In genomic region chr1:109791495-109792040, GRCh38 we compare ENCODE assay signal across 12 cellular contexts. TPM values are rescaled to one million over a fixed set of nuclear protein-coding genes. Genes with fewer than 3 reads are reported as not detected.
DNase-seq lines count a peak whose midpoint lies in the region; ATAC-seq lines count a peak whose summit lies in the region.
"Had no signal": no experiment of that assay in that cellular context is flagged by ENCODE, and none has a peak within 500 bp of the region (broad histone marks: within the 10 kb centered on the region; RNA-seq: fewer than 3 reads in every experiment).

No MANE protein-coding gene starts in this region.

- H3K4me3 ChIP-seq in iPS-20b (ENCODE audit: low read length) = no peak overlapping the region

- POLR2A ChIA-PET in activated CD4-positive, alpha-beta T cell treated with anti-CD3 and anti-CD28 coated beads for 36 hours (lab: Charles Lee) = interaction anchor here (1.3 kb wide), 1 partner anchor 194 kb away, joined by 5 read pairs; no protein-coding TSS in a partner anchor
- POLR2A ChIA-PET in activated CD8-positive, alpha-beta T cell treated with anti-CD3 and anti-CD28 coated beads, Interleukin-2, amount 10 ng/mL, durations not matched to agents 7 days and 5 days (lab: Charles Lee) = interaction anchor here (0.7 to 3.4 kb wide), 7 partner anchors 10 to 192 kb away, joined by 3 to 36 read pairs (median 7); no protein-coding TSS in a partner anchor

- no peaks in the 10 kb centered on the region for H3K36me3 Mint-ChIP-seq in activated CD4-positive, alpha-beta T cell treated with anti-CD3 and anti-CD28 coated beads for 36 hours (ENCODE audit: low read depth)
- no peaks in the 10 kb centered on the region for H3K36me3 Mint-ChIP-seq in activated CD8-positive, alpha-beta T cell treated with anti-CD3 and anti-CD28 coated beads, Interleukin-2, amount 10 ng/mL, durations not matched to agents 7 days and 5 days (ENCODE audit: low read depth)
- no peaks in the 10 kb centered on the region for H3K36me3 Mint-ChIP-seq in stimulated activated naive B cell treated with anti-CD40 and anti-IgM and Interleukin-4, amounts not matched to agents 10 μg/mL and 1 μg/mL and 100 μg/mL, for 72 hours

- CTCF ChIA-PET in activated CD4-positive, alpha-beta T cell treated with anti-CD3 and anti-CD28 coated beads for 36 hours (lab: Charles Lee) = interaction anchor here (0.5 to 26.0 kb wide), 11 partner anchors 10 to 190 kb away, joined by 3 to 499 read pairs (median 4); partner anchors contain the start of gene AHCYL1
- CTCF ChIA-PET in activated CD8-positive, alpha-beta T cell treated with anti-CD3 and anti-CD28 coated beads, Interleukin-2, amount 10 ng/mL, durations not matched to agents 7 days and 5 days (lab: Charles Lee) = interaction anchor here (0.6 to 27.2 kb wide), 37 partner anchors 10 to 246 kb away, joined by 3 to 1017 read pairs (median 7); partner anchors contain the start of genes AHCYL1, CSF1 and GSTM2

- ATAC-seq in activated CD4-positive, alpha-beta T cell treated with anti-CD3 and anti-CD28 coated beads for 36 hours = no peak
- no peak for ATAC-seq in activated CD8-positive, alpha-beta T cell treated with anti-CD3 and anti-CD28 coated beads, Interleukin-2, amount 10 ng/mL, durations not matched to agents 7 days and 5 days
- no peak for ATAC-seq in stimulated activated naive B cell treated with anti-CD40 and anti-IgM and Interleukin-4, amounts not matched to agents 10 μg/mL and 1 μg/mL and 100 μg/mL, for 72 hours (replicated peaks)
- no peak for ATAC-seq in GM21786 (IDR thresholded peaks at IDR 0.05; ENCODE audit: unreplicated experiment)

- H3K4me1 Mint-ChIP-seq in activated CD4-positive, alpha-beta T cell treated with anti-CD3 and anti-CD28 coated beads for 36 hours = peaks cover 57% of the 10 kb centered on the region
- peaks cover 89% of the 10 kb centered on the region for H3K4me1 Mint-ChIP-seq in activated CD8-positive, alpha-beta T cell treated with anti-CD3 and anti-CD28 coated beads, Interleukin-2, amount 10 ng/mL, durations not matched to agents 7 days and 5 days (ENCODE audit: low read depth)
- peaks cover 29 to 47% of the 10 kb centered on the region in 2 donors for H3K4me1 Mint-ChIP-seq in stimulated activated naive B cell treated with anti-CD40 and anti-IgM and Interleukin-4, amounts not matched to agents 10 μg/mL and 1 μg/mL and 100 μg/mL, for 72 hours

- H3K9me3 Mint-ChIP-seq in activated CD4-positive, alpha-beta T cell treated with anti-CD3 and anti-CD28 coated beads for 36 hours (ENCODE audit: low read depth) = no peaks in the 10 kb centered on the region
- H3K9me3 Mint-ChIP-seq in activated CD8-positive, alpha-beta T cell treated with anti-CD3 and anti-CD28 coated beads, Interleukin-2, amount 10 ng/mL, durations not matched to agents 7 days and 5 days (ENCODE audit: insufficient read depth) = no peaks in the 10 kb centered on the region
- H3K9me3 Mint-ChIP-seq in stimulated activated naive B cell treated with anti-CD40 and anti-IgM and Interleukin-4, amounts not matched to agents 10 μg/mL and 1 μg/mL and 100 μg/mL, for 72 hours = no peaks in the 10 kb centered on the region

- no peak for DNase-seq in activated CD4-positive, alpha-beta T cell treated with anti-CD3 and anti-CD28 coated beads for 36 hours
- DNase-seq in activated CD4-positive, alpha-beta T cell treated with anti-CD3 and anti-CD28 coated beads, Interleukin-2, amount 50 U/mL, for 4 hours = no peak
- DNase-seq in activated CD8-positive, alpha-beta T cell treated with anti-CD3 and anti-CD28 coated beads, Interleukin-2, amount 10 ng/mL, durations not matched to agents 7 days and 5 days = no peak
- no peak for DNase-seq in stimulated activated naive B cell treated with anti-CD40 and anti-IgM and Interleukin-4, amounts not matched to agents 10 μg/mL and 1 μg/mL and 100 μg/mL, for 72 hours
- DNase-seq in NCI-H69 (lab: John Stamatoyannopoulos, UW) (no peak), NCI-H82 (lab: John Stamatoyannopoulos, UW) (no peak)
- DNase-seq: NCI-H1436 treated with DMSO at 0.1 percent for 48 hours, SHP77 treated with DMSO at 0.1 percent for 48 hours had no signal

- no peaks in the 10 kb centered on the region for H3K36me3 ChIP-seq in iPS-20b (ENCODE audit: insufficient read depth, low read depth, low read length)

- no peak overlapping the region for H3K4me3 Mint-ChIP-seq in activated CD4-positive, alpha-beta T cell treated with anti-CD3 and anti-CD28 coated beads for 36 hours
- no peak overlapping the region for H3K4me3 Mint-ChIP-seq in activated CD8-positive, alpha-beta T cell treated with anti-CD3 and anti-CD28 coated beads, Interleukin-2, amount 10 ng/mL, durations not matched to agents 7 days and 5 days
- H3K4me3 Mint-ChIP-seq in stimulated activated naive B cell treated with anti-CD40 and anti-IgM and Interleukin-4, amounts not matched to agents 10 μg/mL and 1 μg/mL and 100 μg/mL, for 72 hours = no peak overlapping the region

- H3K27me3 ChIP-seq in iPS-20b (ENCODE audit: insufficient read depth, low read length) = no peaks in the 10 kb centered on the region

- H3K27ac ChIP-seq in iPS-20b (ENCODE audit: low read length) = no peak overlapping the region
- H3K27ac ChIP-seq: epithelial cell of prostate had no signal

- peak overlapping the region; percentile 26; the same call in 1 of the 2 replicates for H3K9ac ChIP-seq in iPS-20b (ENCODE audit: low read depth, low read length)

- intact Hi-C loops in activated CD4-positive, alpha-beta T cell treated with anti-CD3 and anti-CD28 coated beads for 36 hours (cut with DNase I, micrococcal nuclease) = loop anchor here (2.0 to 5.0 kb wide), 5 partner anchors 25 to 191 kb away; partner anchors contain the start of genes AHCYL1 (in 1 of the 2) and CSF1 (in 1 of the 2)

- peak overlapping the region; percentile 87 for H3K27ac Mint-ChIP-seq in activated CD4-positive, alpha-beta T cell treated with anti-CD3 and anti-CD28 coated beads for 36 hours
- peak overlapping the region; percentile 96 for H3K27ac Mint-ChIP-seq in activated CD8-positive, alpha-beta T cell treated with anti-CD3 and anti-CD28 coated beads, Interleukin-2, amount 10 ng/mL, durations not matched to agents 7 days and 5 days
- peak overlapping the region; percentile 65 for H3K27ac Mint-ChIP-seq in stimulated activated naive B cell treated with anti-CD40 and anti-IgM and Interleukin-4, amounts not matched to agents 10 μg/mL and 1 μg/mL and 100 μg/mL, for 72 hours

- H3K27me3 Mint-ChIP-seq in activated CD4-positive, alpha-beta T cell treated with anti-CD3 and anti-CD28 coated beads for 36 hours = no peaks in the 10 kb centered on the region
- H3K27me3 Mint-ChIP-seq in activated CD8-positive, alpha-beta T cell treated with anti-CD3 and anti-CD28 coated beads, Interleukin-2, amount 10 ng/mL, durations not matched to agents 7 days and 5 days (ENCODE audit: low read depth) = no peaks in the 10 kb centered on the region
- peaks cover 12 to 16% of the 10 kb centered on the region in 2 donors for H3K27me3 Mint-ChIP-seq in stimulated activated naive B cell treated with anti-CD40 and anti-IgM and Interleukin-4, amounts not matched to agents 10 μg/mL and 1 μg/mL and 100 μg/mL, for 72 hours

- peaks cover 15% of the 10 kb centered on the region; the same call in 1 of the 2 replicates for H3K4me1 ChIP-seq in iPS-20b (ENCODE audit: insufficient read depth, low read length)

- H3K9me3 ChIP-seq in iPS-20b (ENCODE audit: insufficient read depth, low read depth, low read length) = no peaks in the 10 kb centered on the region

RNA-seq across cellular contexts. Expression of gene EPS8L3, which starts 27.8 kb away (rescaled TPM):
- total RNA-seq in activated CD4-positive, alpha-beta T cell treated with anti-CD3 and anti-CD28 coated beads for 36 hours = not detected
- not detected for total RNA-seq in activated CD8-positive, alpha-beta T cell treated with anti-CD3 and anti-CD28 coated beads, Interleukin-2, amount 10 ng/mL, durations not matched to agents 7 days and 5 days
- total RNA-seq: temporal lobe had no signal

RNA-seq across cellular contexts. Expression of gene GSTM3, which starts 50.7 kb away (rescaled TPM):
- total RNA-seq in activated CD4-positive, alpha-beta T cell treated with anti-CD3 and anti-CD28 coated beads for 36 hours = 10 to 100 TPM; 47.6 to 49.1 TPM
- 1 to 10 TPM; 5.8 to 7.6 TPM for total RNA-seq in activated CD8-positive, alpha-beta T cell treated with anti-CD3 and anti-CD28 coated beads, Interleukin-2, amount 10 ng/mL, durations not matched to agents 7 days and 5 days

Comparison
In these comparisons a context has a peak if more than half of its experiments do, and no peak if none do; other contexts are left out.
1. RNA of gene GSTM3, which starts 50.7 kb away (total RNA-seq): 47.6 to 49.1 TPM in activated CD4-positive, alpha-beta T cell treated with anti-CD3 and anti-CD28 coated beads for 36 hours; 5.8 to 7.6 TPM in activated CD8-positive, alpha-beta T cell treated with anti-CD3 and anti-CD28 coated beads, Interleukin-2, amount 10 ng/mL, durations not matched to agents 7 days and 5 days; every median in the first group is over 4 times any median in the second.
2. Peak in every context shown above with its lines, with median percentiles within 50 percentile points of each other: H3K27ac Mint-ChIP-seq.